8 cellular contexts compared by ENCODE assay signal in genomic region chr11:66638177-66639065, GRCh38. TPM values are rescaled to one million over a fixed set of nuclear protein-coding genes. Genes with fewer than 3 reads are reported as not detected.
A peak's percentile ranks its signal among the peaks of the same experiment; 100 is the strongest.
DNase-seq lines count a peak whose midpoint lies in the region; ATAC-seq, FAIRE-seq and TF ChIP-seq lines count a peak whose summit lies in the region.

Gene RBM4 (plus strand): TSS chr11:66638703. CDS start chr11:66639712, 1,009 bp downstream.

- H2AFZ ChIP-seq in H1 (ENCODE audit: low read length): peak within 1 kb of the TSS; percentile 25; the same call in 1 of the 2 replicates

- H4K91ac ChIP-seq in H1 (replicated peaks; ENCODE audit: insufficient read length, low read length): peak within 1 kb of the TSS; percentile 95

- peaks cover 23 to 35% of the 10 kb centered on the region in 2 experiments for H4K20me1 ChIP-seq in H1 (replicated peaks in 1 of 2; ENCODE audit: control insufficient read depth in 1 of 2, insufficient read depth in 2 of 2, low read length in 2 of 2)

- H3K79me1 ChIP-seq in H1 (ENCODE audit: low read depth, low read length): no peaks in the 10 kb centered on the region; the same call in none of the 2 replicates

- peak within 1 kb of the TSS; percentile 95 for H3K4me3 Mint-ChIP-seq in Caco-2 (ENCODE audit: unreplicated experiment)
- H3K4me3 Mint-ChIP-seq in memory B cell: peak within 1 kb of the TSS; percentile 97

- H3K4me1 ChIP-seq in Caco-2 (peaks cover 31% of the 10 kb centered on the region), H1 (replicated peaks in 1 of 4; ENCODE audit: control insufficient read depth in 3 of 4, insufficient read depth in 4 of 4, low read length in 3 of 4) (peaks cover 0 to 20% (median 14%) of the 10 kb centered on the region in 4 experiments; a peak in 5 of 7 replicates)

- no peak within 1 kb of the TSS for H2BK20ac ChIP-seq in H1 (ENCODE audit: low read length)

- H3K27ac ChIP-seq in H1 (ENCODE audit: low read depth, low read length): peak within 1 kb of the TSS; percentile 99

- peaks cover 97% of the 10 kb centered on the region for H3K36me3 Mint-ChIP-seq in Caco-2 (ENCODE audit: insufficient read depth, unreplicated experiment)
- peaks cover 26% of the 10 kb centered on the region for H3K36me3 Mint-ChIP-seq in memory B cell

- H3K9me3 Mint-ChIP-seq in Caco-2 (ENCODE audit: unreplicated experiment) (no peaks in the 10 kb centered on the region), memory B cell (no peaks in the 10 kb centered on the region)

- H3K4me2 ChIP-seq in H1 (ENCODE audit: insufficient read depth in 1 of 2, low read depth in 2 of 2, low read length in 2 of 2): peak within 1 kb of the TSS; percentile 67 to 88

- H3K14ac ChIP-seq in H1 (ENCODE audit: insufficient read length): no peak within 1 kb of the TSS

- intact Hi-C loops in Caco-2 (cut with micrococcal nuclease; ENCODE audit: unreplicated experiment): loop anchor here (1.0 to 2.0 kb wide), 4 partner anchors 22 to 205 kb away; partner anchors contain the start of genes CCDC87, CCS, RBM14 and RBM4B

- CTCF ChIA-PET in Caco-2 (lab: Charles Lee) (interaction anchor here (0.6 to 2.9 kb wide), 14 partner anchors 10 to 750 kb away, joined by 3 to 32 read pairs (median 6); partner anchors contain the start of genes CCDC87, CCS, DPP3 and FIBP), H1 (lab: Charles Lee; ENCODE audit: partially characterized antibody) (interaction anchor here (0.6 to 2.9 kb wide), 15 partner anchors 10 to 127 kb away, joined by 3 to 10 read pairs (median 3); partner anchors contain the start of genes CCDC87 and RBM4B)

- peak within 1 kb of the TSS; percentile 26 for H2BK120ac ChIP-seq in H1 (replicated peaks; ENCODE audit: low read depth, low read length)

- peak within 1 kb of the TSS; percentile 98 for H3K18ac ChIP-seq in H1 (ENCODE audit: extremely low read depth, low read length)

- H2BK12ac ChIP-seq in H1 (ENCODE audit: low read depth, low read length): peak within 1 kb of the TSS; percentile 84; the same call in 1 of the 2 replicates

- peak within 1 kb of the TSS; percentile 92 for H2AK5ac ChIP-seq in H1 (ENCODE audit: low read depth, low read length)

- H2BK15ac ChIP-seq in H1 (ENCODE audit: low read length): no peak within 1 kb of the TSS

- peak; percentile 95 to 99 for TF ChIP-seq POLR2A in H1 (IDR thresholded peaks at IDR 0.05; ENCODE audit: control extremely low read depth in 1 of 2, low read depth in 2 of 2, low read length in 2 of 2)

- POLR2A ChIA-PET in Caco-2 (lab: Charles Lee) (interaction anchor here (0.6 to 4.7 kb wide), 40 partner anchors 9 to 594 kb away, joined by 3 to 160 read pairs (median 6); partner anchors contain the start of genes ACTN3, DPP3, MRPL11 and PELI3), H1 (lab: Charles Lee; ENCODE audit: partially characterized antibody) (interaction anchor here (0.6 to 66.2 kb wide), 27 partner anchors 4 to 277 kb away, joined by 3 to 2165 read pairs (median 4); partner anchors contain the start of genes ACTN3, CCDC87, CCS and CTSF)

- peak within 1 kb of the TSS; percentile 97 for H4K5ac ChIP-seq in H1 (ENCODE audit: insufficient read length, low read depth, low read length)

- 0 out of 3 replicates have a peak, but pooled peaks of 1 of the 2 experiments have one; percentile 21 for TF ChIP-seq EP300 in H1 (IDR thresholded peaks at IDR 0.05; ENCODE audit: borderline replicate concordance in 1 of 2, low read depth in 2 of 2, low read length in 2 of 2)

- peak within 1 kb of the TSS; percentile 100 for H4K8ac ChIP-seq in H1 (ENCODE audit: extremely low read depth, insufficient read depth, low read length)

- H3K4ac ChIP-seq in H1 (replicated peaks; ENCODE audit: insufficient read length, low read depth, low read length): peak within 1 kb of the TSS; percentile 93

- peak within 1 kb of the TSS; percentile 100 for H2BK5ac ChIP-seq in H1 (ENCODE audit: low read depth, low read length)

- H3K9me3 ChIP-seq in Caco-2: no peaks in the 10 kb centered on the region
- H3K9me3 ChIP-seq in H1 (ENCODE audit: insufficient read depth in 2 of 2, low read depth in 1 of 2, low read length in 1 of 2): no peaks in the 10 kb centered on the region

- TF ChIP-seq CTCF in Caco-2 (IDR thresholded peaks at IDR 0.05; ENCODE audit: insufficient read depth in 1 of 2, low read depth in 1 of 2, low read length in 1 of 2, severe bottlenecking in 1 of 2, unreplicated experiment in 1 of 2): peak in 1 of 2 experiments; percentile 26
- TF ChIP-seq CTCF in H1 (IDR thresholded peaks at IDR 0.05; ENCODE audit: control extremely low read depth in 1 of 3, insufficient read depth in 1 of 3, low read depth in 1 of 3, low read length in 3 of 3): no peak

- WGBS in H1 (ENCODE audit: extremely low coverage in 1 of 2, insufficient coverage in 1 of 2, insufficient read length in 1 of 2, insufficient replicate concordance in 2 of 2, low coverage in 1 of 2, low lambda C conversion rate in 2 of 2, missing lambda C conversion rate in 1 of 2), 2 experiments: 2% methylated on average over 63 of the region's 63 CpGs; no CpG with 5 or more reads in 1 of the 2 experiments

- H3K27me3 Mint-ChIP-seq in Caco-2 (ENCODE audit: insufficient read depth, unreplicated experiment) (no peaks in the 10 kb centered on the region), memory B cell (no peaks in the 10 kb centered on the region)

- H3K27me3 ChIP-seq in Caco-2 (replicated peaks; ENCODE audit: control insufficient read depth, insufficient read depth, low read length) (no peaks in the 10 kb centered on the region), H1 (replicated peaks in 1 of 4; ENCODE audit: control insufficient read depth in 3 of 4, extremely low read depth in 1 of 4, insufficient read depth in 3 of 4, low read length in 3 of 4) (no peaks in the 10 kb centered on the region)

- peaks cover 48% of the 10 kb centered on the region for H3K4me1 Mint-ChIP-seq in Caco-2 (ENCODE audit: low read depth, unreplicated experiment)
- H3K4me1 Mint-ChIP-seq in memory B cell: peaks cover 51% of the 10 kb centered on the region

- 0 out of 4 replicates have a peak, but pooled peaks of 1 of the 2 experiments have one; percentile 4 for TF ChIP-seq RAD21 in H1 (IDR thresholded peaks at IDR 0.05 in 1 of 2, conservative IDR thresholded peaks at IDR 0.05 in 1 of 2; ENCODE audit: low read depth in 2 of 2, low read length in 2 of 2)

- H3K27ac Mint-ChIP-seq in Caco-2 (ENCODE audit: unreplicated experiment) (peak within 1 kb of the TSS; percentile 99), memory B cell (peak within 1 kb of the TSS; percentile 94)

- H3K23me2 ChIP-seq in H1 (ENCODE audit: low read depth, low read length): peaks cover 10% of the 10 kb centered on the region

- ATAC-seq in GM21367 (IDR thresholded peaks at IDR 0.05; ENCODE audit: unreplicated experiment): peak; percentile 89
- ATAC-seq in memory B cell (ENCODE audit: low read depth): peak; percentile 87

- H3K4me3 ChIP-seq in Caco-2 (ENCODE audit: low read depth, low read length): peak within 1 kb of the TSS; percentile 70
- H3K4me3 ChIP-seq in H1 (ENCODE audit: extremely low read depth in 1 of 4, insufficient read depth in 2 of 4, low read depth in 3 of 4, low read length in 4 of 4): peak within 1 kb of the TSS; percentile 84 to 98 (median 94)

- H3K56ac ChIP-seq in H1 (replicated peaks; ENCODE audit: insufficient read length, low read depth, low read length): peak within 1 kb of the TSS; percentile 97

- DNase-seq in Caco-2 (peak; percentile 100), HTR-8/SVneo (ENCODE audit: insufficient read length, low spot score) (peak; percentile 99), NOMO-1 treated with dmso at 0.1 percent for 144 hours (lab: John Stamatoyannopoulos, UW; ENCODE audit: unreplicated experiment) (peak; percentile 99), H1 (ENCODE audit: low read depth in 1 of 2, low spot score in 2 of 2) (peak; percentile 94 to 99), memory B cell (ENCODE audit: low spot score in 2 of 2) (peak; percentile 81 to 94)
- peak; percentile 68 to 89 (median 88) for DNase-seq in activated CD8-positive, alpha-beta memory T cell treated with anti-CD3 and anti-CD28 coated beads for 48 hours (ENCODE audit: low read depth in 2 of 3, low spot score in 2 of 3)
- peak; percentile 94 for DNase-seq in stimulated activated CD8-positive, alpha-beta memory T cell treated with anti-CD3 and anti-CD28 coated beads, Interleukin-12 subunit alpha, Interleukin-12 subunit beta, amount 100 ng/mL, for 24 hours (ENCODE audit: extremely low read depth)

- BruUV-seq in Caco-2 (replicated peaks; lab: Mats Ljungman, UMichigan): no TSS peak

- H3K36me3 ChIP-seq in Caco-2 (ENCODE audit: control insufficient read depth, insufficient read depth, low read length): peaks cover 9% of the 10 kb centered on the region
- H3K36me3 ChIP-seq in H1 (ENCODE audit: control insufficient read depth in 2 of 4, insufficient read depth in 4 of 4, low read length in 3 of 4): peaks cover 18 to 53% (median 32%) of the 10 kb centered on the region in 4 experiments

- H3K79me2 ChIP-seq in H1 (ENCODE audit: control insufficient read depth in 1 of 2, insufficient read depth in 2 of 2, low read length in 2 of 2): peaks cover 45 to 74% of the 10 kb centered on the region in 2 experiments

- no peak within 1 kb of the TSS for H3K23ac ChIP-seq in H1 (ENCODE audit: insufficient read length)

- FAIRE-seq in HTR-8/SVneo (lab: Jason Lieb, UNC): no peak
- no peak for FAIRE-seq in H1 (lab: Jason Lieb, UNC)

- H3K9ac ChIP-seq in H1 (replicated peaks in 1 of 4; ENCODE audit: extremely low read depth in 1 of 4, low read depth in 3 of 4, low read length in 3 of 4): peak within 1 kb of the TSS; percentile 95 to 100 (median 99)

RNA-seq across cellular contexts. Expression of gene RBM4, which starts in this region (rescaled TPM):
- 257 and 273 TPM in 2 replicates for total RNA-seq in Caco-2 (2022)
- total RNA-seq in H1 (2021; fragmentation: NEBNext Ultra II Directional; extraction: Animal tissue kit (Norgen Biotek cat#: 25700)): 192 and 201 TPM in 2 replicates
- 276 and 330 TPM in 2 replicates for polyA plus RNA-seq in H1 (2011; rRNA removed)
- polyA plus RNA-seq in H1 (2011; cell fraction: cytosol; rRNA removed): 251 TPM
- 120 TPM for polyA plus RNA-seq in H1 (2011; cell fraction: nucleus; rRNA removed)
- 211 to 279 TPM (median 233 TPM) in 4 replicates for polyA plus RNA-seq in H1 (2012, experiment 1 of 2)
- polyA plus RNA-seq in H1 (2012, experiment 2 of 2): 264 TPM
- 129 TPM for polyA plus RNA-seq in H1 (2013, experiment 1 of 2)
- 128 TPM for polyA plus RNA-seq in H1 (2013, experiment 2 of 2)
- polyA minus RNA-seq in H1 (2011; rRNA and poly(A)+ RNA removed): 233 and 261 TPM in 2 replicates
- polyA minus RNA-seq in H1 (2011; cell fraction: cytosol; rRNA and poly(A)+ RNA removed): 68.5 TPM
- 155 TPM for polyA minus RNA-seq in H1 (2011; cell fraction: nucleus; rRNA and poly(A)+ RNA removed)

Comparison
In these comparisons a context has a peak if more than half of its experiments do, and no peak if none do; other contexts are left out.
1. Peak in every context shown above with its lines: DNase-seq, ATAC-seq, H3K4me3 ChIP-seq and H3K27ac ChIP-seq.